Comparison of ENCODE assay signal across 8 cellular contexts in the genomic region with DNA sequence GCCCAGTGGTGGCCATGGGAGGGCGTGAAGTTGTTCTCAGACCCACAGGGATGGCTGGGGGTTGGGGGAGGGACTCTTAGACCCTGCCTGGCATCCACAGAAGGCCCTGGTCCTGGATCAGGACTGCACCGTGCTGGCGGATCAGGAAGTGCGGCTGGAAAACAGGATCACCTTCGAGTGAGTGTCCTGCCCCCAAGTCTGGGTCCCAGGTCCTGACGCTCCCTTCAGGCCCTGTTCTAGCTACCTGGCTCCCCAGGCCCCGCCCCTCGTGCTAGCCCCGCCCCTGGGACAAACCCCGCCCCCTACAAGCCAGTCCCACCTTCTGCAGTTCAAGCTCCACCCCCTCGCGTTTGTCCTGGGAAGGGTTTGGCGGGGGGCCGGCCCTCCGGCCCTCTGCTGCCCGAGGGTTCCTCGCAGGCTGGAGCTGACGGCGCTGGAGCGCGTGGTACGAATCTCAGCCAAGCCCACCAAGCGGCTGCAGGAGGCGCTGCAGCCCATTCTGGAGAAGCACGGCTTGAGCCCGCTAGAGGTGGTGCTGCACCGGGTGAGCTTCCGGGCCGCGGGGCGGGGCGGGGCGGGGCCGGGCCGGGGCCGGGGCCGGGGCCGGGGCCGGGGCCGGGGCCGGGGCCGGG. TPM values are rescaled to one million over a fixed set of nuclear protein-coding genes. Genes with fewer than 3 reads are reported as not detected.
A peak's percentile ranks its signal among the peaks of the same experiment; 100 is the strongest.
DNase-seq lines count a peak whose midpoint lies in the region; ATAC-seq and TF ChIP-seq lines count a peak whose summit lies in the region.

No MANE protein-coding gene starts in this region.

- no peaks in the 10 kb centered on the region for H3K9me3 ChIP-seq in HCT116 (ENCODE audit: control insufficient read depth in 1 of 2, insufficient read depth in 1 of 2, low read depth in 1 of 2, low read length in 2 of 2)
- H3K9me3 ChIP-seq in esophagus (ENCODE audit: control insufficient read depth in 2 of 2, insufficient read depth in 1 of 2, low read depth in 1 of 2, low read length in 1 of 2): no peaks in the 10 kb centered on the region
- no peaks in the 10 kb centered on the region for H3K9me3 ChIP-seq in tibial nerve

- RAD21 ChIA-PET in HCT116 (lab: Charles Lee; ENCODE audit: low non-redundant PET in 1 of 2, low total read pairs in 2 of 2, uncharacterized antibody in 2 of 2, unreplicated experiment in 2 of 2): interaction anchor here (0.7 to 1.8 kb wide), 7 partner anchors 19 to 137 kb away, joined by 3 to 8 read pairs (median 4); no protein-coding TSS in a partner anchor

- no peaks in the 10 kb centered on the region for H3K79me2 ChIP-seq in HCT116 (ENCODE audit: insufficient read depth, low read length)

- H3K9me2 ChIP-seq in HCT116 (ENCODE audit: insufficient read depth): no peaks in the 10 kb centered on the region

- no peaks in the 10 kb centered on the region for H3K27me3 Mint-ChIP-seq in naive B cell

- H4K20me1 ChIP-seq in HCT116 (ENCODE audit: insufficient read depth): no peaks in the 10 kb centered on the region

- peak overlapping the region; percentile 68 for H2AFZ ChIP-seq in HCT116 (ENCODE audit: low read depth, low read length, poor library complexity, severe bottlenecking)

- H3K27ac ChIP-seq in HCT116 (ENCODE audit: low read depth, low read length) (peak overlapping the region; percentile 70), esophagus (ENCODE audit: low read depth in 2 of 2, low read length in 1 of 2) (peak overlapping the region; percentile 83 to 85), tibial nerve (no peak overlapping the region)

- DNase-seq in DMS 273 treated with DMSO at 0.1 percent for 48 hours (lab: John Stamatoyannopoulos, UW): peak; percentile 54
- peak; percentile 94 for DNase-seq in HCT116 (ENCODE audit: low read depth, low spot score)
- DNase-seq in NCI-H2196 treated with DMSO at 0.1 percent for 48 hours (lab: John Stamatoyannopoulos, UW; ENCODE audit: unreplicated experiment): peak; percentile 87
- peak; percentile 53 for DNase-seq in activated T-cell treated with anti-CD3 and anti-CD28 coated beads for 1 hour (ENCODE audit: low read depth)
- DNase-seq in naive B cell: no peak
- DNase-seq in tibial nerve (ENCODE audit: low spot score in 2 of 2): peak; percentile 39 to 48

- BruUV-seq in HCT116 (replicated peaks; lab: Mats Ljungman, UMichigan): no TSS peak

- TF ChIP-seq CTCF in HCT116 (IDR thresholded peaks at IDR 0.05 in 2 of 3, conservative IDR thresholded peaks at IDR 0.05 in 1 of 3; ENCODE audit: borderline replicate concordance in 1 of 3, insufficient read depth in 1 of 3, low read depth in 2 of 3, low read length in 2 of 3) (peak in 2 of 3 experiments; percentile 58 to 65; a peak in 4 of 6 replicates), tibial nerve (IDR thresholded peaks at IDR 0.05) (peak; percentile 16 to 49 (median 34))

- WGBS in esophagus, 2 donors: 16 to 19% methylated on average over 27 to 42 of the region's 42 CpGs
- WGBS in tibial nerve, 2 donors: 12 to 53% methylated on average over 6 to 24 of the region's 42 CpGs

- peak overlapping the region in 1 of 6 donors; percentile 11 for H3K27ac Mint-ChIP-seq in naive B cell

- H3K36me3 ChIP-seq in HCT116 (ENCODE audit: control insufficient read depth in 1 of 2, insufficient read depth in 2 of 2, low read length in 2 of 2): no peaks in the 10 kb centered on the region
- H3K36me3 ChIP-seq in esophagus (ENCODE audit: control insufficient read depth in 2 of 2, insufficient read depth in 2 of 2, low read length in 1 of 2): peaks cover 0 to 3% of the 10 kb centered on the region in 2 donors
- H3K36me3 ChIP-seq in tibial nerve: no peaks in the 10 kb centered on the region

- TF ChIP-seq POLR2A in HCT116 (IDR thresholded peaks at IDR 0.05; ENCODE audit: borderline replicate concordance, extremely low read depth, insufficient read depth, insufficient read length) (no peak), tibial nerve (IDR thresholded peaks at IDR 0.05) (no peak)

- H3K4me3 ChIP-seq in HCT116 (replicated peaks in 1 of 2; ENCODE audit: low read depth in 1 of 2, low read length in 2 of 2) (peak overlapping the region; percentile 74 to 78), esophagus (ENCODE audit: low read depth in 1 of 2, low read length in 2 of 2) (peak overlapping the region; percentile 52 to 58), tibial nerve (peak overlapping the region; percentile 8 to 48 (median 28))

- peaks cover 4 to 16% of the 10 kb centered on the region in 2 donors for H3K36me3 Mint-ChIP-seq in naive B cell

- H3K9ac ChIP-seq in HCT116 (ENCODE audit: low read length): peak overlapping the region; percentile 68

- no peak for TF ChIP-seq EP300 in tibial nerve (IDR thresholded peaks at IDR 0.05)

- no peaks in the 10 kb centered on the region for H3K9me3 Mint-ChIP-seq in naive B cell

- no peak for TF ChIP-seq RAD21 in HCT116 (IDR thresholded peaks at IDR 0.05; ENCODE audit: low read depth)

- H3K27me3 ChIP-seq in HCT116 (ENCODE audit: insufficient read depth, low read length) (no peaks in the 10 kb centered on the region), esophagus (ENCODE audit: control insufficient read depth in 1 of 2, insufficient read depth in 2 of 2, low read length in 2 of 2) (no peaks in the 10 kb centered on the region), tibial nerve (peaks cover 0 to 6% of the 10 kb centered on the region in 2 donors)

- CTCF ChIA-PET in HCT116 (lab: Charles Lee): interaction anchor here (0.6 to 3.3 kb wide), 23 partner anchors 8 to 981 kb away, joined by 3 to 50 read pairs (median 7); a partner anchor contains a TSS

- POLR2A ChIA-PET in HCT116 (lab: Charles Lee): interaction anchor here (0.9 to 2.4 kb wide), 7 partner anchors 10 to 61 kb away, joined by 3 to 9 read pairs (median 6); a partner anchor contains a TSS

- peak overlapping the region in 2 of 8 donors; percentile 30 to 49 for H3K4me3 Mint-ChIP-seq in naive B cell

- ATAC-seq in HCT116 (peak; percentile 90), naive B cell (ENCODE audit: low read depth in 2 of 2) (peak; percentile 84 to 90), HG03378 (IDR thresholded peaks at IDR 0.05; ENCODE audit: unreplicated experiment) (no peak)

- intact Hi-C loops in HCT116 (cut with micrococcal nuclease): loop anchor here (1.0 kb wide), 1 partner anchor 34 kb away; no protein-coding TSS in a partner anchor

- peak overlapping the region; percentile 97 for H3K4me2 ChIP-seq in HCT116 (ENCODE audit: low read length)

- peaks cover 22 to 48% of the 10 kb centered on the region in 2 experiments for H3K4me1 ChIP-seq in HCT116 (ENCODE audit: control insufficient read depth in 1 of 2, insufficient read depth in 2 of 2, low read length in 2 of 2)
- H3K4me1 ChIP-seq in esophagus (ENCODE audit: control insufficient read depth in 2 of 2, insufficient read depth in 2 of 2, low read length in 1 of 2): peaks cover 2 to 38% of the 10 kb centered on the region in 2 donors
- H3K4me1 ChIP-seq in tibial nerve: peaks cover 0 to 40% (median 13%) of the 10 kb centered on the region in 4 donors

- peaks cover 32 to 47% (median 42%) of the 10 kb centered on the region in 3 donors for H3K4me1 Mint-ChIP-seq in naive B cell

TF ChIP-seq in HCT116, 20 proteins besides CTCF, POLR2A, EP300 and RAD21:
- peak; percentile 57 for TF ChIP-seq YY1 (IDR thresholded peaks at IDR 0.05; ENCODE audit: extremely low read depth, insufficient replicate concordance, low read depth, low read length)
- TF ChIP-seq CEBPB (IDR thresholded peaks at IDR 0.05; ENCODE audit: low read depth): no peak
- peak; percentile 60 for TF ChIP-seq POLR2AphosphoS5 (IDR thresholded peaks at IDR 0.05; ENCODE audit: low read depth, low read length)
- TF ChIP-seq ZNF274 (IDR thresholded peaks at IDR 0.05; ENCODE audit: low read depth, low read length): no peak

RNA-seq across cellular contexts. Expression of a gene that starts 12.9 kb away (rescaled TPM):
- 9.4 TPM for total RNA-seq in HCT116 (2021; ENCODE audit: unreplicated experiment)
- 12.3 and 12.9 TPM in 2 replicates for polyA plus RNA-seq in HCT116 (2012)
- polyA plus RNA-seq in esophagus: 10 to 100 TPM; 49.7 to 74.5 TPM
- polyA plus RNA-seq in naive B cell (ENCODE audit: low read depth in 6 of 6): 10 to 100 TPM; 16.6 to 41.1 (median 23.2) TPM
- total RNA-seq in tibial nerve: 10 to 100 TPM; 10.2 to 29.6 (median 16.4) TPM

RNA-seq across cellular contexts. Expression of a gene that starts 13.6 kb away (rescaled TPM):
- total RNA-seq in HCT116 (2021; ENCODE audit: unreplicated experiment): not detected
- 0.02 and 0.09 TPM in 2 replicates for polyA plus RNA-seq in HCT116 (2012)
- under 1 TPM; 0.13 to 0.49 TPM for polyA plus RNA-seq in esophagus
- not detected for polyA plus RNA-seq in naive B cell (ENCODE audit: low read depth in 6 of 6)
- total RNA-seq in tibial nerve: not detected

RNA-seq across cellular contexts. Expression of a gene that starts 19.1 kb away (rescaled TPM):
- total RNA-seq in HCT116 (2021; ENCODE audit: unreplicated experiment) (128 TPM), tibial nerve (100 to 1,000 TPM; 144 to 179 (median 154) TPM)
- 233 and 234 TPM in 2 replicates for polyA plus RNA-seq in HCT116 (2012)
- polyA plus RNA-seq in esophagus (100 to 1,000 TPM in 1 of 2 donors, 10 to 100 TPM in 1; 84.0 to 190 TPM), naive B cell (ENCODE audit: low read depth in 6 of 6) (100 to 1,000 TPM; 182 to 243 (median 191) TPM)

RNA-seq across cellular contexts. Expression of a gene that starts 29.9 kb away (rescaled TPM):
- total RNA-seq in HCT116 (2021; ENCODE audit: unreplicated experiment) (not detected), tibial nerve (not detected)
- polyA plus RNA-seq in HCT116 (2012): not detected in 2 replicates
- polyA plus RNA-seq in esophagus (under 1 TPM in 1 of 2 donors, not detected in 1; 0.21 TPM), naive B cell (ENCODE audit: low read depth in 6 of 6) (not detected)

RNA-seq across cellular contexts. Expression of a gene that starts 38.8 kb away (rescaled TPM):
- 30.0 TPM for total RNA-seq in HCT116 (2021; ENCODE audit: unreplicated experiment)
- 46.8 and 58.1 TPM in 2 replicates for polyA plus RNA-seq in HCT116 (2012)
- polyA plus RNA-seq in esophagus: 10 to 100 TPM; 18.1 to 33.5 TPM
- polyA plus RNA-seq in naive B cell (ENCODE audit: low read depth in 6 of 6): 1 to 10 TPM in 1 of 6 donors, under 1 TPM in 2, not detected in 3; 0.56 to 1.4 (median 0.57) TPM
- 1 to 10 TPM in 1 of 4 donors, under 1 TPM in 1, not detected in 2; 0.59 to 4.5 TPM for total RNA-seq in tibial nerve

Comparison
In these comparisons a context has a peak if more than half of its experiments do, and no peak if none do; other contexts are left out.
1. H3K27ac ChIP-seq: peak in HCT116 (single experiment) and esophagus (2 of 2); none in tibial nerve (0 of 4).
2. Peak in every context shown above with its lines, with median percentiles within 50 percentile points of each other: H3K4me3 ChIP-seq.